ENCODE assay signal across 18 cellular contexts in the genomic region with DNA sequence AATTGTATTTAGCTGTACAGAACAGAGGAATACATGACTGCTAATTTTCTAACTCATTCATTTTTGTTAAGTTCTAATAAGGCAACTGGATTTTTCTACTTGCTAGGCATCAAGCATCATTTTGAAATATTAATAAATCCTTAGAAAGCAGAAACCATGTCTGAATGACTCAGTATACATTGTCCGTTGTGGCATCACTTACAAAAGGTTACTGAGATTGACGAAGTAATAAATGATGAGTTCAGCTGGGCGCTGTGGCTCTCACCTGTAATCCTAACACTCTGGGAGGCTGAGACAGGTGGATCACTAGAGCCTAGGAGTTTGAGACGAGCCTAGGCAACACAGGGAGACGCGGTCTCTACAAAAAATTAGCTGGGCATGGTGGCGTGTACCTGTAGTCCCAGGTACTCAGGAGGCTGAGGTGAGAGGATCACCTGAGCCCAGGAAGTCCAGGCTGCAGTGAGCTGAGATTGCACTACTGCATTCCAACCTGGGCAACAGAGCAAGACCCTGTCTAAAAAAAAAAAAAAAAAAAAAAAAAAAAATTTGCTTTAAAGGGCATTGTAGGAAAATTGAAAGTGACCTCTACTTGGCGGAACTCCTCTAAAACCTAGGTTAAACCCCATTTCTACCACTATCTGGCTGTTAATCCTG. TPM values are rescaled to one million over a fixed set of nuclear protein-coding genes. Genes with fewer than 3 reads are reported as not detected.
DNase-seq lines count a peak whose midpoint lies in the region; ATAC-seq, FAIRE-seq and TF ChIP-seq lines count a peak whose summit lies in the region.
"Had no signal": no experiment of that assay in that cellular context is flagged by ENCODE, and none has a peak within 500 bp of the region (broad histone marks: within the 10 kb centered on the region; RNA-seq: fewer than 3 reads in every experiment).

No MANE protein-coding gene starts in this region.

- peaks cover 38% of the 10 kb centered on the region for H3K4me1 Mint-ChIP-seq in astrocyte (ENCODE audit: low read depth, unreplicated experiment)
- H3K4me1 Mint-ChIP-seq: activated CD4-positive, alpha-beta memory T cell treated with anti-CD3 and anti-CD28 coated beads, Interleukin-2, amount 10 ng/mL, durations not matched to agents 7 days and 5 days; activated naive CD4-positive, alpha-beta T cell treated with anti-CD3 and anti-CD28 coated beads, Interleukin-2, amount 50 U/mL, for 24 hours had no signal

- intact Hi-C loops in left ventricle myocardium inferior (cut with micrococcal nuclease) (no loop called here), Right ventricle myocardium superior (cut with DNase I) (no loop called here), posterior cingulate gyrus (cut with DNase I) (no loop called here)

- H3K27me3 ChIP-seq in left ventricle myocardium inferior (ENCODE audit: low read depth) (no peaks in the 10 kb centered on the region), astrocyte (ENCODE audit: insufficient read depth, low read length) (no peaks in the 10 kb centered on the region)
- H3K27me3 ChIP-seq: esophagus muscularis mucosa, tibial artery had no signal

- H3K4me1 ChIP-seq in left ventricle myocardium inferior = peaks cover 88% of the 10 kb centered on the region
- H3K4me1 ChIP-seq in astrocyte (ENCODE audit: insufficient read depth, low read length) = peaks cover 27% of the 10 kb centered on the region

- no peaks in the 10 kb centered on the region for H3K27me3 Mint-ChIP-seq in astrocyte (ENCODE audit: low read depth, unreplicated experiment)

- H3K4me2 ChIP-seq in astrocyte (ENCODE audit: low read length) = peak overlapping the region; percentile 80
- H3K4me2 ChIP-seq: KMS-11 had no signal

- TF ChIP-seq CTCF in left ventricle myocardium inferior (IDR thresholded peaks at IDR 0.05; ENCODE audit: borderline replicate concordance) (no peak), astrocyte (IDR thresholded peaks at IDR 0.05; ENCODE audit: insufficient read depth, low read depth, low read length) (no peak)

- H3K4me3 ChIP-seq in left ventricle myocardium inferior (no peak overlapping the region), astrocyte (ENCODE audit: insufficient read depth, low read depth, low read length) (no peak overlapping the region)
- H3K4me3 ChIP-seq: esophagus muscularis mucosa had no signal

- peak overlapping the region; percentile 96 for H3K27ac Mint-ChIP-seq in astrocyte (ENCODE audit: unreplicated experiment)
- H3K27ac Mint-ChIP-seq: activated CD4-positive, alpha-beta memory T cell treated with anti-CD3 and anti-CD28 coated beads, Interleukin-2, amount 10 ng/mL, durations not matched to agents 7 days and 5 days; activated naive CD4-positive, alpha-beta T cell treated with anti-CD3 and anti-CD28 coated beads, Interleukin-2, amount 50 U/mL, for 24 hours; T-helper 1 cell treated with Interleukin-12 subunit alpha and Interleukin-12 subunit beta and Interleukin-4 antibody, amounts not matched to agents 30 μg/mL and 1 μg/mL, for 36 hours had no signal

- ATAC-seq in Right ventricle myocardium superior (ENCODE audit: poor library complexity) (no peak), HG03457 (IDR thresholded peaks at IDR 0.05; ENCODE audit: unreplicated experiment) (no peak), GM21390 (IDR thresholded peaks at IDR 0.05; ENCODE audit: unreplicated experiment) (no peak)

- H3K9ac ChIP-seq in astrocyte (ENCODE audit: low read length) = peak overlapping the region; percentile 69
- H3K9ac ChIP-seq: KMS-11 had no signal

- peak; percentile 41 for FAIRE-seq in astrocyte (lab: Jason Lieb, UNC)

- H3K9me3 ChIP-seq in left ventricle myocardium inferior (replicated peaks) (no peaks in the 10 kb centered on the region), astrocyte (ENCODE audit: insufficient read depth, low read depth, low read length) (no peaks in the 10 kb centered on the region)
- H3K9me3 ChIP-seq: esophagus muscularis mucosa, tibial artery had no signal

- H3K36me3 ChIP-seq in left ventricle myocardium inferior = no peaks in the 10 kb centered on the region
- H3K36me3 ChIP-seq in astrocyte (ENCODE audit: insufficient read depth, low read length) = no peaks in the 10 kb centered on the region
- H3K36me3 ChIP-seq: esophagus muscularis mucosa, tibial artery had no signal

- H3K79me2 ChIP-seq in astrocyte (ENCODE audit: insufficient read depth, low read length) = peaks cover 18% of the 10 kb centered on the region

- no peaks in the 10 kb centered on the region for H4K20me1 ChIP-seq in astrocyte (ENCODE audit: insufficient read depth, low read length)

- no peaks in the 10 kb centered on the region for H3K9me3 Mint-ChIP-seq in astrocyte (ENCODE audit: unreplicated experiment)
- H3K9me3 Mint-ChIP-seq: activated CD4-positive, alpha-beta memory T cell treated with anti-CD3 and anti-CD28 coated beads, Interleukin-2, amount 10 ng/mL, durations not matched to agents 7 days and 5 days; activated naive CD4-positive, alpha-beta T cell treated with anti-CD3 and anti-CD28 coated beads, Interleukin-2, amount 50 U/mL, for 24 hours; T-helper 1 cell treated with Interleukin-12 subunit alpha and Interleukin-12 subunit beta and Interleukin-4 antibody, amounts not matched to agents 30 μg/mL and 1 μg/mL, for 36 hours had no signal

- H3K36me3 Mint-ChIP-seq in astrocyte (ENCODE audit: low read depth, unreplicated experiment) = no peaks in the 10 kb centered on the region
- H3K36me3 Mint-ChIP-seq: activated naive CD4-positive, alpha-beta T cell treated with anti-CD3 and anti-CD28 coated beads, Interleukin-2, amount 50 U/mL, for 24 hours had no signal

- H2AFZ ChIP-seq in astrocyte (ENCODE audit: low read depth, low read length) = no peak overlapping the region

- peak overlapping the region; percentile 61 for H3K4me3 Mint-ChIP-seq in astrocyte (ENCODE audit: unreplicated experiment)
- H3K4me3 Mint-ChIP-seq: activated CD4-positive, alpha-beta memory T cell treated with anti-CD3 and anti-CD28 coated beads, Interleukin-2, amount 10 ng/mL, durations not matched to agents 7 days and 5 days; activated naive CD4-positive, alpha-beta T cell treated with anti-CD3 and anti-CD28 coated beads, Interleukin-2, amount 50 U/mL, for 24 hours; T-helper 1 cell treated with Interleukin-12 subunit alpha and Interleukin-12 subunit beta and Interleukin-4 antibody, amounts not matched to agents 30 μg/mL and 1 μg/mL, for 36 hours had no signal

- DNase-seq in left ventricle myocardium inferior = no peak
- no peak for DNase-seq in Right ventricle myocardium superior
- DNase-seq in astrocyte (ENCODE audit: low read depth) = no peak
- peak; percentile 57 for DNase-seq in islet precursor cell
- no peak for DNase-seq in NK-92 treated with Interleukin-12 subunit alpha and Interleukin-12 subunit beta, amount 100 ng/mL, for 24 hours (lab: John Stamatoyannopoulos, UW)
- DNase-seq in posterior cingulate gyrus = no peak
- DNase-seq: activated CD4-positive, alpha-beta memory T cell treated with anti-CD3 and anti-CD28 coated beads, Interleukin-2, amount 10 ng/mL, durations not matched to agents 7 days and 5 days; activated T-cell treated with anti-CD3 and anti-CD28 coated beads, Interleukin-2, amount 50 U/mL, for 1 hour; NCI-H2081; stimulated activated naive CD4-positive, alpha-beta T cell treated with Interleukin-2 at 50 U/mL for 16 hours; tibial artery had no signal

- peak overlapping the region; percentile 49 for H3K27ac ChIP-seq in left ventricle myocardium inferior (replicated peaks)
- peak overlapping the region; percentile 84 for H3K27ac ChIP-seq in astrocyte (ENCODE audit: low read depth, low read length)
- H3K27ac ChIP-seq: C4-2B, esophagus muscularis mucosa, KMS-11 had no signal

RNA-seq across cellular contexts. Expression of a gene that starts 36.6 kb away (rescaled TPM):
- 51.4 TPM for total RNA-seq in left ventricle myocardium inferior
- total RNA-seq in Right ventricle myocardium superior = 53.0 TPM
- total RNA-seq in astrocyte = 29.5 and 31.4 TPM in 2 replicates
